Comparison of ENCODE assay signal across 12 cellular contexts in genomic region chr3:175457301-175457700, GRCh38.
"Had no signal": no experiment of that assay in that cellular context is flagged by ENCODE, and none has a peak within 500 bp of the region (broad histone marks: within the 10 kb centered on the region; RNA-seq: fewer than 3 reads in every experiment).

No MANE protein-coding gene starts in this region.

- H3K27ac Mint-ChIP-seq: activated naive CD4-positive, alpha-beta T cell treated with anti-CD3 and anti-CD28 coated beads for 36 hours; immature natural killer cell; stimulated activated effector memory CD8-positive, alpha-beta T cell treated with anti-CD3 and anti-CD28 coated beads, Interleukin-12 subunit alpha, Interleukin-12 subunit beta, amount 100 ng/mL, for 72 hours had no signal

- DNase-seq: activated naive CD4-positive, alpha-beta T cell treated with anti-CD3 and anti-CD28 coated beads for 36 hours; esophagus squamous epithelium; foreskin fibroblast; immature natural killer cell; left cardiac atrium; lower lobe of right lung; midbrain; right cardiac atrium; small intestine; T1000; upper lobe of right lung had no signal

- H3K36me3 Mint-ChIP-seq: immature natural killer cell; stimulated activated effector memory CD8-positive, alpha-beta T cell treated with anti-CD3 and anti-CD28 coated beads, Interleukin-12 subunit alpha, Interleukin-12 subunit beta, amount 100 ng/mL, for 72 hours had no signal

- ATAC-seq: left cardiac atrium; lower lobe of right lung; right cardiac atrium; stimulated activated effector memory CD8-positive, alpha-beta T cell treated with anti-CD3 and anti-CD28 coated beads, Interleukin-12 subunit alpha, Interleukin-12 subunit beta, amount 100 ng/mL, for 72 hours; upper lobe of right lung had no signal

- H3K4me3 Mint-ChIP-seq: activated naive CD4-positive, alpha-beta T cell treated with anti-CD3 and anti-CD28 coated beads for 36 hours; immature natural killer cell; stimulated activated effector memory CD8-positive, alpha-beta T cell treated with anti-CD3 and anti-CD28 coated beads, Interleukin-12 subunit alpha, Interleukin-12 subunit beta, amount 100 ng/mL, for 72 hours had no signal

- H3K4me1 Mint-ChIP-seq: immature natural killer cell; stimulated activated effector memory CD8-positive, alpha-beta T cell treated with anti-CD3 and anti-CD28 coated beads, Interleukin-12 subunit alpha, Interleukin-12 subunit beta, amount 100 ng/mL, for 72 hours had no signal
